1 cellular context compared by ENCODE assay signal in genomic region chr1:179971563-179972496, GRCh38.
TF ChIP-seq lines count a peak whose summit lies in the region.

No MANE protein-coding gene starts in this region.

TF ChIP-seq in K562, 482 proteins besides CTCF, POLR2A, EP300 and RAD21 (continued from another document and continues in another):
- TF ChIP-seq MLLT1 (IDR thresholded peaks at IDR 0.05) (peak; percentile 21 to 75; a peak in 2 of 4 replicates), HBP1 (CRISPR knock-in tag; IDR thresholded peaks at IDR 0.05) (no peak), SIN3B (IDR thresholded peaks at IDR 0.05; ENCODE audit: low read depth) (0 out of 2 replicates have a peak, but pooled peaks have one; percentile 17), KDM4B (IDR thresholded peaks at IDR 0.05; ENCODE audit: borderline replicate concordance in 2 of 2, low read depth in 1 of 2) (no peak), ZNF197 (CRISPR knock-in tag; IDR thresholded peaks at IDR 0.05; ENCODE audit: low read depth) (peak; percentile 87; the same call in 1 of the 2 replicates), NR2C1 (IDR thresholded peaks at IDR 0.05) (peak; percentile 70), NR2C1 (tag; IDR thresholded peaks at IDR 0.05) (peak; percentile 72), ZNF655 (CRISPR knock-in tag; IDR thresholded peaks at IDR 0.05) (no peak), JUND (IDR thresholded peaks at IDR 0.05; ENCODE audit: borderline replicate concordance, low read depth, low read length) (peak; percentile 80), JUND (tag; IDR thresholded peaks at IDR 0.05; ENCODE audit: borderline replicate concordance, low read depth, low read length) (peak; percentile 75; the same call in 1 of the 3 replicates), CREB1 (IDR thresholded peaks at IDR 0.05) (peak; percentile 65; the same call in 1 of the 2 replicates), CREB1 (CRISPR knock-in tag; IDR thresholded peaks at IDR 0.05) (no peak), TOE1 (IDR thresholded peaks at IDR 0.05; ENCODE audit: borderline replicate concordance) (0 out of 2 replicates have a peak, but pooled peaks have one; percentile 34), TOE1 (CRISPR knock-in tag; IDR thresholded peaks at IDR 0.05; ENCODE audit: borderline replicate concordance, low read depth) (no peak), ATF1 (CRISPR knock-in tag; IDR thresholded peaks at IDR 0.05) (no peak), ATF1 (tag; IDR thresholded peaks at IDR 0.05) (peak; percentile 27; the same call in 1 of the 2 replicates), KHSRP (IDR thresholded peaks at IDR 0.05) (peak; percentile 82), BACH1 (tag; IDR thresholded peaks at IDR 0.05) (0 out of 2 replicates have a peak, but pooled peaks have one; percentile 36), NBN (IDR thresholded peaks at IDR 0.05; ENCODE audit: low read depth) (peak; percentile 92; the same call in 1 of the 2 replicates), TBL1XR1 (IDR thresholded peaks at IDR 0.05; ENCODE audit: low read length in 2 of 2) (peak in 1 of 2 experiments; percentile 80; a peak in 2 of 4 replicates), NCOA2 (IDR thresholded peaks at IDR 0.05; ENCODE audit: partially characterized antibody in 2 of 2) (peak; percentile 50 to 58), FOXJ2 (tag; IDR thresholded peaks at IDR 0.05) (peak; percentile 80), ZNF445 (CRISPR knock-in tag; IDR thresholded peaks at IDR 0.05; ENCODE audit: low read depth) (no peak), MEIS2 (IDR thresholded peaks at IDR 0.05; ENCODE audit: partially characterized antibody) (peak; percentile 38), ZNF263 (CRISPR knock-in tag; IDR thresholded peaks at IDR 0.05; ENCODE audit: borderline replicate concordance) (no peak), KLF1 (tag; IDR thresholded peaks at IDR 0.05) (no peak), NCOR1 (IDR thresholded peaks at IDR 0.05) (peak; percentile 96), ZNF212 (CRISPR knock-in tag; IDR thresholded peaks at IDR 0.05) (no peak), STAT5A (IDR thresholded peaks at IDR 0.05; ENCODE audit: borderline replicate concordance, low read length) (peak; percentile 97), NKRF (IDR thresholded peaks at IDR 0.05; ENCODE audit: borderline replicate concordance) (0 out of 2 replicates have a peak, but pooled peaks have one; percentile 65), FOXA3 (CRISPR knock-in tag; conservative IDR thresholded peaks at IDR 0.05 in 1 of 2, IDR thresholded peaks at IDR 0.05 in 1 of 2) (0 out of 4 replicates have a peak, but pooled peaks of 1 of the 2 experiments have one; percentile 53), THRB (CRISPR knock-in tag; conservative IDR thresholded peaks at IDR 0.05) (no peak), CBFA2T3 (IDR thresholded peaks at IDR 0.05) (peak; percentile 99), TCFL5 (CRISPR knock-in tag; conservative IDR thresholded peaks at IDR 0.05) (no peak), FOXM1 (IDR thresholded peaks at IDR 0.05; ENCODE audit: low read depth) (peak; percentile 95), FOXM1 (CRISPR knock-in tag; IDR thresholded peaks at IDR 0.05; ENCODE audit: low read depth) (no peak), ZBTB11 (CRISPR knock-in tag; IDR thresholded peaks at IDR 0.05) (peak in 1 of 3 experiments; percentile 29; a peak in 1 of 6 replicates), RAD51 (IDR thresholded peaks at IDR 0.05; ENCODE audit: borderline replicate concordance, low read depth) (peak; percentile 60), L3MBTL2 (IDR thresholded peaks at IDR 0.05) (peak; percentile 70), CBFA2T2 (conservative IDR thresholded peaks at IDR 0.05) (peak; percentile 98), DACH1 (IDR thresholded peaks at IDR 0.05; ENCODE audit: partially characterized antibody) (peak; percentile 50), CTBP1 (IDR thresholded peaks at IDR 0.05; ENCODE audit: borderline replicate concordance) (peak; percentile 82), PML (IDR thresholded peaks at IDR 0.05; ENCODE audit: low read length) (peak; percentile 98), FOXK2 (conservative IDR thresholded peaks at IDR 0.05 in 1 of 2, IDR thresholded peaks at IDR 0.05 in 1 of 2; ENCODE audit: low read depth in 2 of 2) (peak; percentile 35 to 45; a peak in 1 of 4 replicates), MAFG (tag; conservative IDR thresholded peaks at IDR 0.05) (no peak)
- TF ChIP-seq, protein P1, sequence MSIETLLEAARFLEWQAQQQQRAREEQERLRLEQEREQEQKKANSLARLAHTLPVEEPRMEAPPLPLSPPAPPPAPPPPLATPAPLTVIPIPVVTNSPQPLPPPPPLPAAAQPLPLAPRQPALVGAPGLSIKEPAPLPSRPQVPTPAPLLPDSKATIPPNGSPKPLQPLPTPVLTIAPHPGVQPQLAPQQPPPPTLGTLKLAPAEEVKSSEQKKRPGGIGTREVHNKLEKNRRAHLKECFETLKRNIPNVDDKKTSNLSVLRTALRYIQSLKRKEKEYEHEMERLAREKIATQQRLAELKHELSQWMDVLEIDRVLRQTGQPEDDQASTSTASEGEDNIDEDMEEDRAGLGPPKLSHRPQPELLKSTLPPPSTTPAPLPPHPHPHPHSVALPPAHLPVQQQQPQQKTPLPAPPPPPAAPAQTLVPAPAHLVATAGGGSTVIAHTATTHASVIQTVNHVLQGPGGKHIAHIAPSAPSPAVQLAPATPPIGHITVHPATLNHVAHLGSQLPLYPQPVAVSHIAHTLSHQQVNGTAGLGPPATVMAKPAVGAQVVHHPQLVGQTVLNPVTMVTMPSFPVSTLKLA (conservative IDR thresholded peaks at IDR 0.05) = peak in 1 of 2 experiments; percentile 64; a peak in 3 of 4 replicates
- TF ChIP-seq, protein P2, sequence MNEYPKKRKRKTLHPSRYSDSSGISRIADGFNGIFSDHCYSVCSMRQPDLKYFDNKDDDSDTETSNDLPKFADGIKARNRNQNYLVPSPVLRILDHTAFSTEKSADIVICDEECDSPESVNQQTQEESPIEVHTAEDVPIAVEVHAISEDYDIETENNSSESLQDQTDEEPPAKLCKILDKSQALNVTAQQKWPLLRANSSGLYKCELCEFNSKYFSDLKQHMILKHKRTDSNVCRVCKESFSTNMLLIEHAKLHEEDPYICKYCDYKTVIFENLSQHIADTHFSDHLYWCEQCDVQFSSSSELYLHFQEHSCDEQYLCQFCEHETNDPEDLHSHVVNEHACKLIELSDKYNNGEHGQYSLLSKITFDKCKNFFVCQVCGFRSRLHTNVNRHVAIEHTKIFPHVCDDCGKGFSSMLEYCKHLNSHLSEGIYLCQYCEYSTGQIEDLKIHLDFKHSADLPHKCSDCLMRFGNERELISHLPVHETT (CRISPR knock-in tag; conservative IDR thresholded peaks at IDR 0.05 in 1 of 2, IDR thresholded peaks at IDR 0.05 in 1 of 2) = peak in 1 of 2 experiments; percentile 72; a peak in 2 of 4 replicates
- TF ChIP-seq, protein P3, sequence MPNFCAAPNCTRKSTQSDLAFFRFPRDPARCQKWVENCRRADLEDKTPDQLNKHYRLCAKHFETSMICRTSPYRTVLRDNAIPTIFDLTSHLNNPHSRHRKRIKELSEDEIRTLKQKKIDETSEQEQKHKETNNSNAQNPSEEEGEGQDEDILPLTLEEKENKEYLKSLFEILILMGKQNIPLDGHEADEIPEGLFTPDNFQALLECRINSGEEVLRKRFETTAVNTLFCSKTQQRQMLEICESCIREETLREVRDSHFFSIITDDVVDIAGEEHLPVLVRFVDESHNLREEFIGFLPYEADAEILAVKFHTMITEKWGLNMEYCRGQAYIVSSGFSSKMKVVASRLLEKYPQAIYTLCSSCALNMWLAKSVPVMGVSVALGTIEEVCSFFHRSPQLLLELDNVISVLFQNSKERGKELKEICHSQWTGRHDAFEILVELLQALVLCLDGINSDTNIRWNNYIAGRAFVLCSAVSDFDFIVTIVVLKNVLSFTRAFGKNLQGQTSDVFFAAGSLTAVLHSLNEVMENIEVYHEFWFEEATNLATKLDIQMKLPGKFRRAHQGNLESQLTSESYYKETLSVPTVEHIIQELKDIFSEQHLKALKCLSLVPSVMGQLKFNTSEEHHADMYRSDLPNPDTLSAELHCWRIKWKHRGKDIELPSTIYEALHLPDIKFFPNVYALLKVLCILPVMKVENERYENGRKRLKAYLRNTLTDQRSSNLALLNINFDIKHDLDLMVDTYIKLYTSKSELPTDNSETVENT (CRISPR knock-in tag; IDR thresholded peaks at IDR 0.05) = no peak
